9 cellular contexts compared by ENCODE assay signal in genomic region chr5:15383469-15383868, GRCh38.
A peak's percentile ranks its signal among the peaks of the same experiment; 100 is the strongest.
DNase-seq lines count a peak whose midpoint lies in the region; ATAC-seq and TF ChIP-seq lines count a peak whose summit lies in the region.
"Had no signal": no experiment of that assay in that cellular context is flagged by ENCODE, and none has a peak within 500 bp of the region (broad histone marks: within the 10 kb centered on the region; RNA-seq: fewer than 3 reads in every experiment).

No MANE protein-coding gene starts in this region.

- H3K4me1 ChIP-seq in NT2/D1 (ENCODE audit: insufficient read depth, insufficient read length) (no peaks in the 10 kb centered on the region), transverse colon (no peaks in the 10 kb centered on the region)
- H3K4me1 ChIP-seq: breast epithelium had no signal

- ATAC-seq in GM19328 (IDR thresholded peaks at IDR 0.05; ENCODE audit: unreplicated experiment) = no peak

- intact Hi-C loops in transverse colon (cut with DNase I; ENCODE audit: low total_unique reads) = no loop called here

- H3K36me3 ChIP-seq in H7 (replicated peaks; ENCODE audit: control insufficient read depth, insufficient read depth, low read length) (no peaks in the 10 kb centered on the region), NT2/D1 (ENCODE audit: insufficient read depth, insufficient read length, low read length) (no peaks in the 10 kb centered on the region), transverse colon (no peaks in the 10 kb centered on the region)
- H3K36me3 ChIP-seq: breast epithelium had no signal

- no peak overlapping the region for H3K27ac ChIP-seq in transverse colon
- H3K27ac ChIP-seq: breast epithelium had no signal

- H3K4me3 ChIP-seq in H7 (ENCODE audit: insufficient read depth, low read depth, low read length) (no peak overlapping the region), NT2/D1 (ENCODE audit: insufficient read length, low read depth) (no peak overlapping the region), epithelial cell of esophagus (ENCODE audit: low read length) (no peak overlapping the region), retinal pigment epithelial cell (ENCODE audit: low read length) (no peak overlapping the region), transverse colon (no peak overlapping the region)
- H3K4me3 ChIP-seq: breast epithelium had no signal

- no peak for TF ChIP-seq POLR2A in transverse colon (IDR thresholded peaks at IDR 0.05)

- 20 to 42% methylated on average over 1 of the region's 1 CpG for WGBS in transverse colon (ENCODE audit: low coverage in 1 of 2), 2 donors

- in situ Hi-C loops in transverse colon (cut with MboI; ENCODE audit: low pct_ligation_motif_present in 1 of 4, low pct_unique_long_range_greater_than_20kb in 1 of 4, low sequenced_read_pairs in 3 of 4) = no loop called here

- H3K27me3 ChIP-seq in H7 (ENCODE audit: control insufficient read depth, insufficient read depth, low read length) = no peaks in the 10 kb centered on the region
- no peaks in the 10 kb centered on the region for H3K27me3 ChIP-seq in NT2/D1 (ENCODE audit: insufficient read depth, insufficient read length)
- no peaks in the 10 kb centered on the region for H3K27me3 ChIP-seq in transverse colon
- H3K27me3 ChIP-seq: breast epithelium had no signal

- no peak overlapping the region for H3K9ac ChIP-seq in NT2/D1 (ENCODE audit: insufficient read length, low read depth)

- DNase-seq in H7 (peak; percentile 65), NT2/D1 (ENCODE audit: low read depth, low spot score) (peak; percentile 8), epithelial cell of esophagus (ENCODE audit: low read depth) (peak; percentile 16), retinal pigment epithelial cell (ENCODE audit: low read depth) (no peak), HK-2 (ENCODE audit: unreplicated experiment) (no peak), transverse colon (no peak)
- no peak for DNase-seq in effector CD4-positive, alpha-beta T cell

- H3K9me3 ChIP-seq in NT2/D1 (ENCODE audit: insufficient read depth, low read length) = no peaks in the 10 kb centered on the region
- H3K9me3 ChIP-seq in transverse colon = no peaks in the 10 kb centered on the region
- H3K9me3 ChIP-seq: breast epithelium had no signal

- TF ChIP-seq EP300 in transverse colon (IDR thresholded peaks at IDR 0.05; ENCODE audit: low read depth) = no peak

- TF ChIP-seq CTCF in epithelial cell of esophagus (IDR thresholded peaks at IDR 0.05; ENCODE audit: insufficient read depth, low read depth, low read length, missing control alignments) (peak; percentile 37), retinal pigment epithelial cell (conservative IDR thresholded peaks at IDR 0.05; ENCODE audit: low read depth, low read length) (peak; percentile 54), transverse colon (IDR thresholded peaks at IDR 0.05) (peak in 2 of 5 experiments; percentile 24 to 40)

Comparison
In these comparisons a context has a peak if more than half of its experiments do, and no peak if none do; other contexts are left out.
1. DNase-seq: peak in H7 (single experiment), NT2/D1 (single experiment) and epithelial cell of esophagus (single experiment); none in retinal pigment epithelial cell (single experiment), effector CD4-positive, alpha-beta T cell (single experiment), HK-2 (single experiment) and transverse colon (single experiment).